19 cellular contexts compared by ENCODE assay signal in the genomic region with DNA sequence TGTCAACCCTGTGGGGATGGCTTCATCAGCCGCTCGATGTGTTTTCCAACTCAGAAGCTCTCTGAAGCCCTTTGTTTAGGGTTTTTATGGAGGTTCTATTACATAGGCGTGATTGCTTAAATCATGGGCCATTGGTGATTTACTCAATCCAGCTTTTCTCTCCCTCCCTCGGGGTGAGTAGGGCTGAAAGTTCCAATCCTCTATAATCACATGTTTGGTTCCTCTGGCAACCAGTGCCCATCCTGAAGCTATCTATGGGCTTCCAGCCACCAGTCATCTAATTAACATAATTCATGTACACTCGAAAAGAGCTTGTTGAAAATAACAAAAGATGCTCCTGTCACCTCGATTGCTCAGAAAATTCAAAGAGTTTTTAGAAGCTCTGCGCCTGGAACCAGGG. TPM values are rescaled to one million over a fixed set of nuclear protein-coding genes. Genes with fewer than 3 reads are reported as not detected.
DNase-seq lines count a peak whose midpoint lies in the region.
"Had no signal": no experiment of that assay in that cellular context is flagged by ENCODE, and none has a peak within 500 bp of the region (broad histone marks: within the 10 kb centered on the region; RNA-seq: fewer than 3 reads in every experiment).

No MANE protein-coding gene starts in this region.

- DNase-seq in Karpas-422 (no peak), SK-MEL-5 (ENCODE audit: low read depth, low spot score) (peak; percentile 81), hippocampal formation (lab: John Stamatoyannopoulos, UW) (peak; percentile 19 to 66), putamen (ENCODE audit: low spot score) (peak; percentile 63), ACHN (no peak), NCI-H1092 (lab: John Stamatoyannopoulos, UW) (no peak)
- no peak for DNase-seq in stimulated activated CD4-positive, alpha-beta T cell treated with anti-CD3 and anti-CD28 coated beads, Interleukin-1b, Interleukin-23, amount 100 ng/mL, for 48 hours
- DNase-seq: activated CD8-positive, alpha-beta T cell treated with anti-CD3 and anti-CD28 coated beads, Interleukin-2, amount 10 ng/mL, durations not matched to agents 7 days and 5 days; activated naive CD4-positive, alpha-beta T cell treated with anti-CD3 and anti-CD28 coated beads for 36 hours; activated T-cell treated with anti-CD3 and anti-CD28 coated beads, Interleukin-2, amount 50 U/mL, for 1 hour; HCEC 1CT; NCI-H2171 treated with DMSO at 0.1 percent for 48 hours; RPMI8226; stimulated activated CD4-positive, alpha-beta T cell treated with anti-CD3 and anti-CD28 coated beads, Interleukin-4, amount 100 ng/mL, for 4 hours; stimulated activated naive CD8-positive, alpha-beta T cell treated with anti-CD3 and anti-CD28 coated beads, Interleukin-15, amount 100 ng/mL, for 72 hours; T-helper 9 cell; trophoblast cell had no signal

- no peak overlapping the region for H3K4me3 ChIP-seq in Karpas-422 (ENCODE audit: low read length)
- H3K4me3 ChIP-seq: smooth muscle cell had no signal

- no peaks in the 10 kb centered on the region for H4K20me1 ChIP-seq in Karpas-422 (ENCODE audit: insufficient read depth, low read depth, low read length)

- H3K79me2 ChIP-seq in Karpas-422 (ENCODE audit: low read length): no peaks in the 10 kb centered on the region

- H3K9me2 ChIP-seq in Karpas-422 (replicated peaks; ENCODE audit: insufficient read depth, low read length): no peaks in the 10 kb centered on the region

- H3K36me3 ChIP-seq in Karpas-422 (ENCODE audit: insufficient read depth, low read length): no peaks in the 10 kb centered on the region

- no peaks in the 10 kb centered on the region for H3K9me3 ChIP-seq in Karpas-422 (ENCODE audit: low read length)

- no peaks in the 10 kb centered on the region for H3K27me3 ChIP-seq in Karpas-422 (ENCODE audit: low read length)

- H3K4me1 ChIP-seq in Karpas-422 (ENCODE audit: low read length): no peaks in the 10 kb centered on the region

- no peak overlapping the region for H3K4me2 ChIP-seq in Karpas-422 (ENCODE audit: low read depth, low read length, poor library complexity, severe bottlenecking)
- H3K4me2 ChIP-seq: smooth muscle cell had no signal

- 0 out of 2 replicates have a peak overlapping the region, but pooled peaks have one; percentile 15 for H2AFZ ChIP-seq in Karpas-422 (ENCODE audit: low read length)

- no peak overlapping the region for H3K27ac ChIP-seq in Karpas-422 (ENCODE audit: low read length)

- in situ Hi-C loops in SK-MEL-5 (cut with HindIII; ENCODE audit: low pct_unique_long_range_greater_than_20kb, low sequenced_read_pairs) (no loop called here), ACHN (cut with HindIII; ENCODE audit: low pct_ligation_motif_present, low pct_unique_long_range_greater_than_20kb, low sequenced_read_pairs) (no loop called here)

- no peak overlapping the region for H3K9ac ChIP-seq in Karpas-422 (ENCODE audit: low read length)

RNA-seq across cellular contexts. Expression of a gene that starts 51.6 kb away (rescaled TPM):
- total RNA-seq in Karpas-422 (2014; rRNA removed; shearing (Covaris generic); ENCODE audit: low replicate concordance): 13.7 and 29.0 TPM in 2 replicates
- 0.85 and 2.9 TPM in 2 replicates for total RNA-seq in SK-MEL-5 (2014; rRNA removed; shearing (Covaris generic))
- 1.5 and 1.8 TPM in 2 replicates for polyA plus RNA-seq in SK-MEL-5 (2015; cell fraction: cytosol; rRNA removed)
- polyA plus RNA-seq in SK-MEL-5 (2015; cell fraction: nucleus; rRNA removed): 1.6 and 3.5 TPM in 2 replicates
- total RNA-seq: glomerular endothelial cell had no signal

Comparison
In these comparisons a context has a peak if more than half of its experiments do, and no peak if none do; other contexts are left out.
1. DNase-seq: peak in SK-MEL-5 (single experiment), hippocampal formation (2 of 2) and putamen (single experiment); none in Karpas-422 (single experiment), ACHN (single experiment), stimulated activated CD4-positive, alpha-beta T cell treated with anti-CD3 and anti-CD28 coated beads, Interleukin-1b, Interleukin-23, amount 100 ng/mL, for 48 hours (single experiment) and NCI-H1092 (single experiment).